ENCODE assay signal across 8 cellular contexts in genomic region chr12:110543252-110543959, GRCh38. TPM values are rescaled to one million over a fixed set of nuclear protein-coding genes. Genes with fewer than 3 reads are reported as not detected.
DNase-seq lines count a peak whose midpoint lies in the region; ATAC-seq and TF ChIP-seq lines count a peak whose summit lies in the region.

No MANE protein-coding gene starts in this region.

- H2BK120ac ChIP-seq in neuronal stem cell (ENCODE audit: low read depth, low read length), result no peak overlapping the region

- no peak overlapping the region for H2BK12ac ChIP-seq in neuronal stem cell (ENCODE audit: low read length)

- H2AK5ac ChIP-seq in neuronal stem cell (ENCODE audit: low read depth, low read length), result no peak overlapping the region

- H3K27ac ChIP-seq in SJCRH30 (no peak overlapping the region), neuronal stem cell (replicated peaks; ENCODE audit: low read length) (no peak overlapping the region)

- H2BK15ac ChIP-seq in neuronal stem cell (ENCODE audit: low read length), result no peak overlapping the region

- no peak overlapping the region for H3K18ac ChIP-seq in neuronal stem cell (ENCODE audit: low read length)

- no peak for TF ChIP-seq CTCF in GM12865 (IDR thresholded peaks at IDR 0.05; ENCODE audit: insufficient read depth, low read depth, low read length, missing control alignments)

- no peak overlapping the region for H2AFZ ChIP-seq in neuronal stem cell (ENCODE audit: low read length)

- peaks cover 5% of the 10 kb centered on the region; the same call in 1 of the 2 replicates for H3K36me3 ChIP-seq in SJCRH30
- H3K36me3 ChIP-seq in neuronal stem cell (replicated peaks in 1 of 2; ENCODE audit: control insufficient read depth in 2 of 2, insufficient read depth in 2 of 2, low read length in 2 of 2), result peaks cover 2 to 34% of the 10 kb centered on the region in 2 donors

- H3K79me1 ChIP-seq in neuronal stem cell (ENCODE audit: low read depth, low read length), result no peaks in the 10 kb centered on the region

- H3K4me1 ChIP-seq in SJCRH30, result peaks cover 11% of the 10 kb centered on the region
- no peaks in the 10 kb centered on the region for H3K4me1 ChIP-seq in neuronal stem cell (ENCODE audit: control insufficient read depth in 2 of 2, insufficient read depth in 1 of 2, low read depth in 1 of 2, low read length in 2 of 2)

- H4K91ac ChIP-seq in neuronal stem cell (ENCODE audit: low read depth, low read length, poor library complexity), result no peak overlapping the region

- H3K27me3 ChIP-seq in SJCRH30, result no peaks in the 10 kb centered on the region
- no peaks in the 10 kb centered on the region for H3K27me3 ChIP-seq in neuronal stem cell (ENCODE audit: control insufficient read depth in 3 of 3, insufficient read depth in 3 of 3, low read depth in 1 of 3, low read length in 3 of 3)

- no peak overlapping the region for H4K8ac ChIP-seq in neuronal stem cell (ENCODE audit: low read depth, low read length)

- WGBS in neuronal stem cell (ENCODE audit: extremely low coverage in 2 of 2, insufficient read length in 2 of 2, insufficient replicate concordance in 1 of 2), 2 donors, result no CpG with 5 or more reads among the region's 7 CpGs

- DNase-seq in GM12865 (ENCODE audit: low read depth), result peak; percentile 74
- peak; percentile 70 to 82 for DNase-seq in SJCRH30
- peak; percentile 92 for DNase-seq in fibroblast of peridontal ligament (ENCODE audit: extremely low read depth)
- DNase-seq in non-pigmented ciliary epithelial cell (ENCODE audit: low read depth), result peak; percentile 76
- DNase-seq in stimulated activated CD4-positive, alpha-beta T cell treated with anti-CD3 and anti-CD28 coated beads, Interleukin-2, amount 100 ng/mL, for 24 hours, result no peak
- no peak for DNase-seq in neuronal stem cell (ENCODE audit: low spot score)
- no peak for DNase-seq in HuH-7.5 (ENCODE audit: low spot score)

- no peak overlapping the region for H3K14ac ChIP-seq in neuronal stem cell (ENCODE audit: low read length)

- H3K9me3 ChIP-seq in SJCRH30 (replicated peaks) (no peaks in the 10 kb centered on the region), neuronal stem cell (replicated peaks in 1 of 2; ENCODE audit: control insufficient read depth in 2 of 2, insufficient read depth in 1 of 2, low read depth in 1 of 2, low read length in 2 of 2) (no peaks in the 10 kb centered on the region)

- ATAC-seq in GM18858 (IDR thresholded peaks at IDR 0.05; ENCODE audit: unreplicated experiment), result no peak

- no peak overlapping the region for H2BK5ac ChIP-seq in neuronal stem cell (ENCODE audit: low read length)

- no peak overlapping the region for H3K4me2 ChIP-seq in neuronal stem cell (ENCODE audit: insufficient read depth, low read length, poor library complexity, severe bottlenecking)

- no peak overlapping the region for H3K4ac ChIP-seq in neuronal stem cell (ENCODE audit: low read length)

- no peak overlapping the region for H3K23ac ChIP-seq in neuronal stem cell (ENCODE audit: low read depth, low read length, poor library complexity)

- H3K4me3 ChIP-seq in GM12865 (ENCODE audit: low read depth, low read length) (peak overlapping the region; percentile 31), SJCRH30 (no peak overlapping the region), neuronal stem cell (ENCODE audit: low read length in 2 of 2) (no peak overlapping the region)

- H3K9ac ChIP-seq in neuronal stem cell (ENCODE audit: low read depth, low read length, poor library complexity), result no peak overlapping the region

RNA-seq across cellular contexts. Expression of gene PPTC7, which starts 39.7 kb away (rescaled TPM):
- 6.6 and 6.9 TPM in 2 replicates for total RNA-seq in SJCRH30 (2014; rRNA removed; shearing (Covaris generic))
- polyA plus RNA-seq in neuronal stem cell (2013, experiment 1 of 2), result 10.5 TPM
- 10.4 TPM for polyA plus RNA-seq in neuronal stem cell (2013, experiment 2 of 2)

RNA-seq across cellular contexts. Expression of gene RAD9B, which starts 41.3 kb away (rescaled TPM):
- total RNA-seq in SJCRH30 (2014; rRNA removed; shearing (Covaris generic)), result 1.1 and 2.7 TPM in 2 replicates
- 0.17 TPM for polyA plus RNA-seq in neuronal stem cell (2013, experiment 1 of 2)
- polyA plus RNA-seq in neuronal stem cell (2013, experiment 2 of 2), result 0.12 TPM

RNA-seq across cellular contexts. Expression of gene VPS29, which starts 41.5 kb away (rescaled TPM):
- total RNA-seq in SJCRH30 (2014; rRNA removed; shearing (Covaris generic)), result 73.2 and 91.5 TPM in 2 replicates
- 67.4 TPM for polyA plus RNA-seq in neuronal stem cell (2013, experiment 1 of 2)
- polyA plus RNA-seq in neuronal stem cell (2013, experiment 2 of 2), result 69.2 TPM

Comparison
In these comparisons a context has a peak if more than half of its experiments do, and no peak if none do; other contexts are left out.
1. DNase-seq: peak in GM12865 (single experiment), SJCRH30 (2 of 2), fibroblast of peridontal ligament (single experiment) and non-pigmented ciliary epithelial cell (single experiment); none in stimulated activated CD4-positive, alpha-beta T cell treated with anti-CD3 and anti-CD28 coated beads, Interleukin-2, amount 100 ng/mL, for 24 hours (0 of 2), neuronal stem cell (single experiment) and HuH-7.5 (single experiment).